Comparison of ENCODE assay signal across 33 cellular contexts in genomic region chr5:167452186-167452585, GRCh38.
"Had no signal": no experiment of that assay in that cellular context is flagged by ENCODE, and none has a peak within 500 bp of the region (broad histone marks: within the 10 kb centered on the region; RNA-seq: fewer than 3 reads in every experiment).

No MANE protein-coding gene starts in this region.

- H3K9me3 ChIP-seq: adrenal gland, breast epithelium had no signal

- DNase-seq: activated CD4-positive, alpha-beta memory T cell treated with anti-CD3 and anti-CD28 coated beads for 36 hours; activated CD4-positive, alpha-beta T cell treated with anti-CD3 and anti-CD28 coated beads for 36 hours; activated CD4-positive, alpha-beta T cell treated with anti-CD3 and anti-CD28 coated beads, Interleukin-2, amount 10 ng/mL, durations not matched to agents 24 days and 14 days; activated CD4-positive, CD25-positive, alpha-beta regulatory T cell; activated CD4-positive, CD25-positive, alpha-beta regulatory T cell treated with anti-CD3 and anti-CD28 coated beads, Interleukin-2, amount 50 U/mL, for 72 hours; activated CD8-positive, alpha-beta memory T cell treated with anti-CD3 and anti-CD28 coated beads, Interleukin-2, amount 10 ng/mL, durations not matched to agents 7 days and 5 days; activated CD8-positive, alpha-beta memory T cell treated with anti-CD3 and anti-CD28 coated beads, Interleukin-2, amount 50 U/mL, for 4 hours; activated CD8-positive, alpha-beta T cell treated with anti-CD3 and anti-CD28 coated beads, Interleukin-2, amount 10 ng/mL, durations not matched to agents 7 days and 5 days; activated effector memory CD4-positive, alpha-beta T cell treated with anti-CD3 and anti-CD28 coated beads, Interleukin-2, amount 50 U/mL, for 16 hours; activated naive CD4-positive, alpha-beta T cell treated with anti-CD3 and anti-CD28 coated beads for 36 hours; activated naive CD8-positive, alpha-beta T cell treated with anti-CD3 and anti-CD28 coated beads for 36 hours; activated naive CD8-positive, alpha-beta T cell treated with anti-CD3 and anti-CD28 coated beads, Interleukin-2, amount 50 U/mL, for 24 hours; activated T-cell treated with anti-CD3 and anti-CD28 coated beads, Interleukin-2, amount 50 U/mL, for 1 hour; activated T-cell treated with anti-CD3 and anti-CD28 coated beads, Interleukin-2, amount 50 U/mL, for 48 hours; adrenal gland; amygdala; aorta; central memory CD4-positive, alpha-beta T cell; cerebellar nuclear complex; dorsolateral prefrontal cortex; effector memory CD4-positive, alpha-beta T cell; endodermal cell; head of caudate nucleus; T-helper 2 cell had no signal

- H3K27me3 Mint-ChIP-seq: activated CD4-positive, alpha-beta memory T cell treated with anti-CD3 and anti-CD28 coated beads for 36 hours; activated CD4-positive, alpha-beta T cell treated with anti-CD3 and anti-CD28 coated beads for 36 hours; activated CD4-positive, alpha-beta T cell treated with anti-CD3 and anti-CD28 coated beads, Interleukin-2, amount 10 ng/mL, durations not matched to agents 24 days and 14 days; activated CD8-positive, alpha-beta memory T cell treated with anti-CD3 and anti-CD28 coated beads, Interleukin-2, amount 10 ng/mL, durations not matched to agents 7 days and 5 days; activated naive CD4-positive, alpha-beta T cell treated with anti-CD3 and anti-CD28 coated beads, Interleukin-2, amount 50 U/mL, for 24 hours; activated naive CD8-positive, alpha-beta T cell treated with anti-CD3 and anti-CD28 coated beads for 36 hours; activated naive CD8-positive, alpha-beta T cell treated with anti-CD3 and anti-CD28 coated beads, Interleukin-2, amount 50 U/mL, for 24 hours; dendritic cell treated with granulocyte-macrophage colony-stimulating factor and Interleukin-4, amounts not matched to agents 40 ng/mL and 50 ng/mL, for 4 days had no signal

- H3K9me3 Mint-ChIP-seq: activated CD4-positive, alpha-beta T cell treated with anti-CD3 and anti-CD28 coated beads, Interleukin-2, amount 10 ng/mL, durations not matched to agents 24 days and 14 days; activated naive CD4-positive, alpha-beta T cell treated with anti-CD3 and anti-CD28 coated beads, Interleukin-2, amount 50 U/mL, for 24 hours; activated naive CD8-positive, alpha-beta T cell treated with anti-CD3 and anti-CD28 coated beads, Interleukin-2, amount 50 U/mL, for 24 hours; activated T-helper 1 cell treated with anti-CD3 and anti-CD28 coated beads, Interleukin-12 subunit alpha, Interleukin-12 subunit beta, Interleukin-2, Interleukin-4 antibody, amounts not matched to agents 30 ng/mL and 10 ng/mL and 1 ng/mL, durations not matched to agents 14 hours and 24 hours and 36 hours; activated T-helper 2 cell treated with anti-CD3 and anti-CD28 coated beads, Interferon-gamma antibody, Interleukin-2, Interleukin-4, amounts not matched to agents 10 μg/mL and 5 μg/mL and 100 μg/mL, durations not matched to agents 14 hours and 24 hours and 36 hours; dendritic cell treated with granulocyte-macrophage colony-stimulating factor and Interleukin-4, amounts not matched to agents 40 ng/mL and 50 ng/mL, for 4 days; endodermal cell had no signal

- ATAC-seq: activated CD4-positive, alpha-beta T cell treated with anti-CD3 and anti-CD28 coated beads for 36 hours; activated CD8-positive, alpha-beta memory T cell treated with anti-CD3 and anti-CD28 coated beads, Interleukin-2, amount 10 ng/mL, durations not matched to agents 7 days and 5 days; activated CD8-positive, alpha-beta T cell treated with anti-CD3 and anti-CD28 coated beads, Interleukin-2, amount 10 ng/mL, durations not matched to agents 7 days and 5 days; activated naive CD8-positive, alpha-beta T cell treated with anti-CD3 and anti-CD28 coated beads, Interleukin-2, amount 50 U/mL, for 24 hours; esophagus mucosa had no signal

- H3K4me1 Mint-ChIP-seq: activated CD4-positive, alpha-beta T cell treated with anti-CD3 and anti-CD28 coated beads for 36 hours; activated CD4-positive, alpha-beta T cell treated with anti-CD3 and anti-CD28 coated beads, Interleukin-2, amount 10 ng/mL, durations not matched to agents 24 days and 14 days; activated CD8-positive, alpha-beta memory T cell treated with anti-CD3 and anti-CD28 coated beads, Interleukin-2, amount 10 ng/mL, durations not matched to agents 7 days and 5 days; activated naive CD4-positive, alpha-beta T cell treated with anti-CD3 and anti-CD28 coated beads, Interleukin-2, amount 50 U/mL, for 24 hours; activated naive CD8-positive, alpha-beta T cell treated with anti-CD3 and anti-CD28 coated beads for 36 hours; activated naive CD8-positive, alpha-beta T cell treated with anti-CD3 and anti-CD28 coated beads, Interleukin-2, amount 50 U/mL, for 24 hours had no signal

- H3K27me3 ChIP-seq: adrenal gland, breast epithelium, cardiac muscle cell, dorsolateral prefrontal cortex had no signal

- H3K36me3 Mint-ChIP-seq: activated CD4-positive, alpha-beta memory T cell treated with anti-CD3 and anti-CD28 coated beads for 36 hours; activated CD8-positive, alpha-beta memory T cell treated with anti-CD3 and anti-CD28 coated beads, Interleukin-2, amount 10 ng/mL, durations not matched to agents 7 days and 5 days; activated naive CD4-positive, alpha-beta T cell treated with anti-CD3 and anti-CD28 coated beads, Interleukin-2, amount 50 U/mL, for 24 hours; activated naive CD8-positive, alpha-beta T cell treated with anti-CD3 and anti-CD28 coated beads for 36 hours; brain had no signal

- H3K4me1 ChIP-seq: adrenal gland, breast epithelium had no signal

- H3K27ac ChIP-seq: adrenal gland, breast epithelium, cardiac muscle cell, coronary artery, dorsolateral prefrontal cortex had no signal

- H3K4me3 ChIP-seq: adrenal gland, breast epithelium, cardiac muscle cell, coronary artery, dorsolateral prefrontal cortex had no signal

- H3K27ac Mint-ChIP-seq: activated CD4-positive, alpha-beta memory T cell treated with anti-CD3 and anti-CD28 coated beads for 36 hours; activated CD4-positive, alpha-beta T cell treated with anti-CD3 and anti-CD28 coated beads for 36 hours; activated CD4-positive, alpha-beta T cell treated with anti-CD3 and anti-CD28 coated beads, Interleukin-2, amount 10 ng/mL, durations not matched to agents 24 days and 14 days; activated CD8-positive, alpha-beta memory T cell treated with anti-CD3 and anti-CD28 coated beads, Interleukin-2, amount 10 ng/mL, durations not matched to agents 7 days and 5 days; activated CD8-positive, alpha-beta T cell treated with anti-CD3 and anti-CD28 coated beads, Interleukin-2, amount 10 ng/mL, durations not matched to agents 7 days and 5 days; activated naive CD4-positive, alpha-beta T cell treated with anti-CD3 and anti-CD28 coated beads for 36 hours; activated naive CD4-positive, alpha-beta T cell treated with anti-CD3 and anti-CD28 coated beads, Interleukin-2, amount 50 U/mL, for 24 hours; activated naive CD8-positive, alpha-beta T cell treated with anti-CD3 and anti-CD28 coated beads for 36 hours; activated naive CD8-positive, alpha-beta T cell treated with anti-CD3 and anti-CD28 coated beads, Interleukin-2, amount 50 U/mL, for 24 hours; activated T-helper 1 cell treated with anti-CD3 and anti-CD28 coated beads, Interleukin-12 subunit alpha, Interleukin-12 subunit beta, Interleukin-2, Interleukin-4 antibody, amounts not matched to agents 30 ng/mL and 10 ng/mL and 1 ng/mL, durations not matched to agents 14 hours and 24 hours and 36 hours; activated T-helper 2 cell treated with anti-CD3 and anti-CD28 coated beads, Interferon-gamma antibody, Interleukin-2, Interleukin-4, amounts not matched to agents 10 μg/mL and 5 μg/mL and 100 μg/mL, durations not matched to agents 14 hours and 24 hours and 36 hours; dendritic cell treated with granulocyte-macrophage colony-stimulating factor and Interleukin-4, amounts not matched to agents 40 ng/mL and 50 ng/mL, for 4 days; endodermal cell had no signal

- H3K4me3 Mint-ChIP-seq: activated CD4-positive, alpha-beta memory T cell treated with anti-CD3 and anti-CD28 coated beads for 36 hours; activated CD4-positive, alpha-beta T cell treated with anti-CD3 and anti-CD28 coated beads for 36 hours; activated CD4-positive, alpha-beta T cell treated with anti-CD3 and anti-CD28 coated beads, Interleukin-2, amount 10 ng/mL, durations not matched to agents 24 days and 14 days; activated CD8-positive, alpha-beta memory T cell treated with anti-CD3 and anti-CD28 coated beads, Interleukin-2, amount 10 ng/mL, durations not matched to agents 7 days and 5 days; activated CD8-positive, alpha-beta T cell treated with anti-CD3 and anti-CD28 coated beads, Interleukin-2, amount 10 ng/mL, durations not matched to agents 7 days and 5 days; activated naive CD4-positive, alpha-beta T cell treated with anti-CD3 and anti-CD28 coated beads for 36 hours; activated naive CD4-positive, alpha-beta T cell treated with anti-CD3 and anti-CD28 coated beads, Interleukin-2, amount 50 U/mL, for 24 hours; activated naive CD8-positive, alpha-beta T cell treated with anti-CD3 and anti-CD28 coated beads for 36 hours; activated naive CD8-positive, alpha-beta T cell treated with anti-CD3 and anti-CD28 coated beads, Interleukin-2, amount 50 U/mL, for 24 hours; activated T-helper 1 cell treated with anti-CD3 and anti-CD28 coated beads, Interleukin-12 subunit alpha, Interleukin-12 subunit beta, Interleukin-2, Interleukin-4 antibody, amounts not matched to agents 30 ng/mL and 10 ng/mL and 1 ng/mL, durations not matched to agents 14 hours and 24 hours and 36 hours; brain; dendritic cell treated with granulocyte-macrophage colony-stimulating factor and Interleukin-4, amounts not matched to agents 40 ng/mL and 50 ng/mL, for 4 days; endodermal cell had no signal

- H3K36me3 ChIP-seq: adrenal gland, breast epithelium, cardiac muscle cell had no signal
